Comparison of ENCODE assay signal across 8 cellular contexts in genomic region chr1:112396668-112397025, GRCh38. TPM values are rescaled to one million over a fixed set of nuclear protein-coding genes. Genes with fewer than 3 reads are reported as not detected.
DNase-seq lines count a peak whose midpoint lies in the region; ATAC-seq and TF ChIP-seq lines count a peak whose summit lies in the region.

No MANE protein-coding gene starts in this region.

- H3K4me3 ChIP-seq in SJCRH30 (peak overlapping the region; percentile 73), fibroblast of lung (replicated peaks in 1 of 4; ENCODE audit: control extremely low read depth in 1 of 4, insufficient read depth in 1 of 4, low read depth in 3 of 4, low read length in 4 of 4) (peak overlapping the region; percentile 70 to 100 (median 92)), psoas muscle (peak overlapping the region; percentile 98)

- 0 to 2% (median 0%) methylated on average over 9 of the region's 9 CpGs for WGBS in psoas muscle, 3 donors

- H2AFZ ChIP-seq in fibroblast of lung (ENCODE audit: low read length), result no peak overlapping the region

- H3K27ac ChIP-seq in SJCRH30 (no peak overlapping the region; the same call in 1 of the 2 replicates), fibroblast of lung (ENCODE audit: insufficient read depth, low read length) (peak overlapping the region; percentile 97), psoas muscle (peak overlapping the region; percentile 79)

- H3K9ac ChIP-seq in fibroblast of lung (ENCODE audit: insufficient read depth, low read length), result peak overlapping the region; percentile 79

- intact Hi-C loops in psoas muscle (cut with DNase I), result loop anchor here in 1 of 2 donors (10.0 kb wide), 1 partner anchor 408 kb away; no protein-coding TSS in a partner anchor

- TF ChIP-seq CTCF in fibroblast of lung (conservative IDR thresholded peaks at IDR 0.05 in 1 of 2, IDR thresholded peaks at IDR 0.05 in 1 of 2; ENCODE audit: low read depth in 1 of 2, low read length in 2 of 2) (no peak), psoas muscle (IDR thresholded peaks at IDR 0.05) (no peak), GM20000 (IDR thresholded peaks at IDR 0.05; ENCODE audit: extremely low read depth, missing control alignments) (no peak)

- DNase-seq in NCI-H82 (lab: John Stamatoyannopoulos, UW), result peak; percentile 70
- no peak for DNase-seq in NCI-H82 treated with DMSO at 0.1 percent for 48 hours (lab: John Stamatoyannopoulos, UW; ENCODE audit: unreplicated experiment)
- DNase-seq in SJCRH30, result peak in 1 of 2 experiments; percentile 38
- DNase-seq in fibroblast of lung (ENCODE audit: low read depth in 2 of 2), result peak; percentile 32 to 33
- no peak for DNase-seq in psoas muscle
- DNase-seq in GM20000 (ENCODE audit: low spot score), result no peak
- no peak for DNase-seq in NCI-H774 (lab: John Stamatoyannopoulos, UW)

- H3K27me3 ChIP-seq in SJCRH30, result no peaks in the 10 kb centered on the region
- no peaks in the 10 kb centered on the region for H3K27me3 ChIP-seq in fibroblast of lung (ENCODE audit: control insufficient read depth, insufficient read depth, low read length)
- H3K27me3 ChIP-seq in psoas muscle (ENCODE audit: insufficient read depth in 3 of 3, low read length in 2 of 3), result no peaks in the 10 kb centered on the region

- no peaks in the 10 kb centered on the region for H3K36me3 ChIP-seq in SJCRH30
- no peaks in the 10 kb centered on the region for H3K36me3 ChIP-seq in fibroblast of lung (ENCODE audit: control insufficient read depth, insufficient read depth, low read length)
- H3K36me3 ChIP-seq in psoas muscle (ENCODE audit: insufficient read depth in 1 of 2, low read depth in 1 of 2), result no peaks in the 10 kb centered on the region

- H3K4me1 ChIP-seq in SJCRH30, result peaks cover 16% of the 10 kb centered on the region
- peaks cover 11% of the 10 kb centered on the region for H3K4me1 ChIP-seq in fibroblast of lung (ENCODE audit: control insufficient read depth, extremely low read depth, insufficient read depth, low read length)
- H3K4me1 ChIP-seq in psoas muscle, result peaks cover 8% of the 10 kb centered on the region

- H3K9me3 ChIP-seq in SJCRH30 (replicated peaks) (no peaks in the 10 kb centered on the region), fibroblast of lung (ENCODE audit: control insufficient read depth, insufficient read depth, low read depth, low read length) (no peaks in the 10 kb centered on the region), psoas muscle (no peaks in the 10 kb centered on the region)

- ATAC-seq in psoas muscle (no peak), HG02623 (IDR thresholded peaks at IDR 0.05; ENCODE audit: unreplicated experiment) (no peak)

- H3K4me2 ChIP-seq in fibroblast of lung (ENCODE audit: extremely low read depth, insufficient read depth, low read length), result peak overlapping the region; percentile 98

- no peaks in the 10 kb centered on the region for H4K20me1 ChIP-seq in fibroblast of lung (ENCODE audit: control insufficient read depth, extremely low read depth, insufficient read depth, low read length)

- H3K79me2 ChIP-seq in fibroblast of lung (ENCODE audit: control insufficient read depth, insufficient read depth, low read length), result peaks cover 55% of the 10 kb centered on the region

RNA-seq across cellular contexts. Expression of gene CTTNBP2NL, which starts 0.6 kb away (rescaled TPM):
- total RNA-seq in SJCRH30 (2014; rRNA removed; shearing (Covaris generic)), result 12.1 and 13.2 TPM in 2 replicates
- 11.0 and 18.5 TPM in 2 replicates for total RNA-seq in fibroblast of lung
- 23.4 and 26.8 TPM in 2 replicates for polyA plus RNA-seq in fibroblast of lung
- polyA plus RNA-seq in fibroblast of lung (2012), result 16.3 and 21.7 TPM in 2 replicates
- polyA minus RNA-seq in fibroblast of lung (ENCODE audit: low replicate concordance), result 11.3 and 11.4 TPM in 2 replicates
- total RNA-seq in psoas muscle, result 1 to 10 TPM; 4.7 to 9.4 (median 6.6) TPM
- polyA plus RNA-seq in psoas muscle, result 1 to 10 TPM; 1.2 to 3.2 (median 2.5) TPM

Comparison
In these comparisons a context has a peak if more than half of its experiments do, and no peak if none do; other contexts are left out.
1. DNase-seq: peak in NCI-H82 (single experiment) and fibroblast of lung (2 of 2); none in NCI-H82 treated with DMSO at 0.1 percent for 48 hours (single experiment), psoas muscle (0 of 2), GM20000 (single experiment) and NCI-H774 (single experiment).
2. Peak in every context shown above with its lines, with median percentiles within 50 percentile points of each other: H3K4me3 ChIP-seq.